In genomic region chr9:33186457-33187168, GRCh38 we compare ENCODE assay signal across 1 cellular context.
A peak's percentile ranks its signal among the peaks of the same experiment; 100 is the strongest.
TF ChIP-seq lines count a peak whose summit lies in the region.

No MANE protein-coding gene starts in this region.

TF ChIP-seq in K562, 482 proteins besides CTCF, POLR2A, EP300 and RAD21 (continued from another document and continues in another):
- TF ChIP-seq TRIM25 (IDR thresholded peaks at IDR 0.05; ENCODE audit: borderline replicate concordance) (no peak), HCFC1 (IDR thresholded peaks at IDR 0.05; ENCODE audit: low read depth, low read length) (no peak), MAX (CRISPR knock-in tag; IDR thresholded peaks at IDR 0.05) (no peak), ZNF592 (IDR thresholded peaks at IDR 0.05) (peak; percentile 42; the same call in 1 of the 2 replicates), ZFX (CRISPR knock-in tag; IDR thresholded peaks at IDR 0.05) (no peak), VEZF1 (CRISPR knock-in tag; IDR thresholded peaks at IDR 0.05) (no peak), TEAD2 (tag; IDR thresholded peaks at IDR 0.05) (no peak), CBFA2T2 (conservative IDR thresholded peaks at IDR 0.05) (0 out of 2 replicates have a peak, but pooled peaks have one; percentile 20), EWSR1 (IDR thresholded peaks at IDR 0.05; ENCODE audit: borderline replicate concordance, low read depth, partially characterized antibody) (no peak), HMG20A (CRISPR knock-in tag; conservative IDR thresholded peaks at IDR 0.05) (no peak), NR2F6 (CRISPR knock-in tag; IDR thresholded peaks at IDR 0.05) (no peak), ZNF76 (CRISPR knock-in tag; IDR thresholded peaks at IDR 0.05; ENCODE audit: borderline replicate concordance) (no peak), GABPA (tag; conservative IDR thresholded peaks at IDR 0.05; ENCODE audit: low read depth) (peak; percentile 48; the same call in 1 of the 2 replicates), BCLAF1 (IDR thresholded peaks at IDR 0.05; ENCODE audit: borderline replicate concordance in 1 of 2, control insufficient read depth in 1 of 2, low read depth in 2 of 2, low read length in 1 of 2) (no peak), HIVEP1 (CRISPR knock-in tag; IDR thresholded peaks at IDR 0.05) (no peak), NR2C2 (CRISPR knock-in tag; IDR thresholded peaks at IDR 0.05) (no peak), NR2C2 (tag; IDR thresholded peaks at IDR 0.05) (peak; percentile 80), KLF10 (CRISPR knock-in tag; IDR thresholded peaks at IDR 0.05) (no peak), ADNP (tag; IDR thresholded peaks at IDR 0.05) (no peak), MGA (IDR thresholded peaks at IDR 0.05) (no peak), NR2C1 (IDR thresholded peaks at IDR 0.05) (peak; percentile 63), NR2C1 (tag; IDR thresholded peaks at IDR 0.05) (peak; percentile 86), L3MBTL2 (IDR thresholded peaks at IDR 0.05) (peak; percentile 27; the same call in 1 of the 2 replicates), ZNF224 (CRISPR knock-in tag; IDR thresholded peaks at IDR 0.05) (no peak), CXXC5 (CRISPR knock-in tag; IDR thresholded peaks at IDR 0.05) (no peak), SOX6 (IDR thresholded peaks at IDR 0.05) (no peak), GMEB1 (CRISPR knock-in tag; IDR thresholded peaks at IDR 0.05) (no peak), JUND (IDR thresholded peaks at IDR 0.05; ENCODE audit: borderline replicate concordance, low read depth, low read length) (no peak), JUND (tag; IDR thresholded peaks at IDR 0.05; ENCODE audit: borderline replicate concordance, low read depth, low read length) (0 out of 3 replicates have a peak, but pooled peaks have one; percentile 37), ARID1B (IDR thresholded peaks at IDR 0.05) (0 out of 2 replicates have a peak, but pooled peaks have one; percentile 23), ZNF668 (CRISPR knock-in tag; IDR thresholded peaks at IDR 0.05) (no peak), ETS1 (conservative IDR thresholded peaks at IDR 0.05; ENCODE audit: control insufficient read depth, low read depth, low read length) (no peak), RBM25 (IDR thresholded peaks at IDR 0.05; ENCODE audit: low read depth, low read length, severe bottlenecking) (no peak)
